Comparison of ENCODE assay signal across 14 cellular contexts in genomic region chr9:129987047-129987446, GRCh38. TPM values are rescaled to one million over a fixed set of nuclear protein-coding genes. Genes with fewer than 3 reads are reported as not detected.
A peak's percentile ranks its signal among the peaks of the same experiment; 100 is the strongest.
DNase-seq lines count a peak whose midpoint lies in the region; ATAC-seq lines count a peak whose summit lies in the region.
"Had no signal": no experiment of that assay in that cellular context is flagged by ENCODE, and none has a peak within 500 bp of the region (broad histone marks: within the 10 kb centered on the region; RNA-seq: fewer than 3 reads in every experiment).

No MANE protein-coding gene starts in this region.

- H3K9me3 ChIP-seq in SJCRH30 (replicated peaks) = no peaks in the 10 kb centered on the region

- DNase-seq in activated CD4-positive, alpha-beta T cell treated with anti-CD3 and anti-CD28 coated beads, Interleukin-2, amount 10 ng/mL, durations not matched to agents 24 days and 14 days = no peak
- no peak for DNase-seq in activated CD4-positive, alpha-beta T cell treated with anti-CD3 and anti-CD28 coated beads, Interleukin-2, amount 50 U/mL, for 1 hour
- DNase-seq in SJCRH30 (peak; percentile 19 to 47), NCI-H128 (lab: John Stamatoyannopoulos, UW; ENCODE audit: unreplicated experiment) (no peak)
- DNase-seq in stimulated activated naive B cell treated with anti-CD40 and anti-IgM and Interleukin-4, amounts not matched to agents 10 μg/mL and 1 μg/mL and 100 μg/mL, for 72 hours = no peak
- DNase-seq: amygdala; DMS153; effector CD4-positive, alpha-beta T cell; head of caudate nucleus; NCI-H2029 had no signal

- H3K4me3 ChIP-seq in SJCRH30 = no peak overlapping the region
- H3K4me3 ChIP-seq: GM23338 had no signal

- peak overlapping the region; percentile 98 for H3K27ac Mint-ChIP-seq in activated CD4-positive, alpha-beta T cell treated with anti-CD3 and anti-CD28 coated beads, Interleukin-2, amount 10 ng/mL, durations not matched to agents 24 days and 14 days
- peak overlapping the region; percentile 21 for H3K27ac Mint-ChIP-seq in dendritic cell treated with granulocyte-macrophage colony-stimulating factor and Interleukin-4, amounts not matched to agents 40 ng/mL and 50 ng/mL, for 4 days
- peak overlapping the region; percentile 98 for H3K27ac Mint-ChIP-seq in stimulated activated naive B cell treated with anti-CD40 and anti-IgM and Interleukin-4, amounts not matched to agents 10 μg/mL and 1 μg/mL and 100 μg/mL, for 72 hours

- peaks cover 48% of the 10 kb centered on the region for H3K4me1 Mint-ChIP-seq in activated CD4-positive, alpha-beta T cell treated with anti-CD3 and anti-CD28 coated beads, Interleukin-2, amount 10 ng/mL, durations not matched to agents 24 days and 14 days
- H3K4me1 Mint-ChIP-seq in dendritic cell treated with granulocyte-macrophage colony-stimulating factor and Interleukin-4, amounts not matched to agents 40 ng/mL and 50 ng/mL, for 4 days (ENCODE audit: low read depth) = peaks cover 57% of the 10 kb centered on the region
- H3K4me1 Mint-ChIP-seq in stimulated activated naive B cell treated with anti-CD40 and anti-IgM and Interleukin-4, amounts not matched to agents 10 μg/mL and 1 μg/mL and 100 μg/mL, for 72 hours = peaks cover 41 to 94% of the 10 kb centered on the region in 2 donors

- H3K9me3 Mint-ChIP-seq in activated CD4-positive, alpha-beta T cell treated with anti-CD3 and anti-CD28 coated beads, Interleukin-2, amount 10 ng/mL, durations not matched to agents 24 days and 14 days = no peaks in the 10 kb centered on the region
- H3K9me3 Mint-ChIP-seq in dendritic cell treated with granulocyte-macrophage colony-stimulating factor and Interleukin-4, amounts not matched to agents 40 ng/mL and 50 ng/mL, for 4 days = peaks cover 8% of the 10 kb centered on the region
- H3K9me3 Mint-ChIP-seq in stimulated activated naive B cell treated with anti-CD40 and anti-IgM and Interleukin-4, amounts not matched to agents 10 μg/mL and 1 μg/mL and 100 μg/mL, for 72 hours = peaks cover 8 to 13% of the 10 kb centered on the region in 2 donors
- H3K9me3 Mint-ChIP-seq: GM23338 had no signal

- no peaks in the 10 kb centered on the region for H3K27me3 ChIP-seq in SJCRH30

- peaks cover 46% of the 10 kb centered on the region for H3K36me3 Mint-ChIP-seq in activated CD4-positive, alpha-beta T cell treated with anti-CD3 and anti-CD28 coated beads, Interleukin-2, amount 10 ng/mL, durations not matched to agents 24 days and 14 days (ENCODE audit: low read depth)
- H3K36me3 Mint-ChIP-seq in dendritic cell treated with granulocyte-macrophage colony-stimulating factor and Interleukin-4, amounts not matched to agents 40 ng/mL and 50 ng/mL, for 4 days (ENCODE audit: low read depth) = peaks cover 67% of the 10 kb centered on the region
- peaks cover 66 to 82% of the 10 kb centered on the region in 2 donors for H3K36me3 Mint-ChIP-seq in stimulated activated naive B cell treated with anti-CD40 and anti-IgM and Interleukin-4, amounts not matched to agents 10 μg/mL and 1 μg/mL and 100 μg/mL, for 72 hours

- H3K4me3 Mint-ChIP-seq in activated CD4-positive, alpha-beta T cell treated with anti-CD3 and anti-CD28 coated beads, Interleukin-2, amount 10 ng/mL, durations not matched to agents 24 days and 14 days = peak overlapping the region; percentile 41
- no peak overlapping the region for H3K4me3 Mint-ChIP-seq in dendritic cell treated with granulocyte-macrophage colony-stimulating factor and Interleukin-4, amounts not matched to agents 40 ng/mL and 50 ng/mL, for 4 days
- peak overlapping the region; percentile 23 to 66 for H3K4me3 Mint-ChIP-seq in stimulated activated naive B cell treated with anti-CD40 and anti-IgM and Interleukin-4, amounts not matched to agents 10 μg/mL and 1 μg/mL and 100 μg/mL, for 72 hours
- H3K4me3 Mint-ChIP-seq: GM23338 had no signal

- peaks cover 23% of the 10 kb centered on the region for H3K4me1 ChIP-seq in SJCRH30

- no peaks in the 10 kb centered on the region for H3K27me3 Mint-ChIP-seq in activated CD4-positive, alpha-beta T cell treated with anti-CD3 and anti-CD28 coated beads, Interleukin-2, amount 10 ng/mL, durations not matched to agents 24 days and 14 days
- H3K27me3 Mint-ChIP-seq in dendritic cell treated with granulocyte-macrophage colony-stimulating factor and Interleukin-4, amounts not matched to agents 40 ng/mL and 50 ng/mL, for 4 days = no peaks in the 10 kb centered on the region
- H3K27me3 Mint-ChIP-seq in stimulated activated naive B cell treated with anti-CD40 and anti-IgM and Interleukin-4, amounts not matched to agents 10 μg/mL and 1 μg/mL and 100 μg/mL, for 72 hours = no peaks in the 10 kb centered on the region

- intact Hi-C loops in activated CD4-positive, alpha-beta T cell treated with anti-CD3 and anti-CD28 coated beads, Interleukin-2, amount 10 ng/mL, durations not matched to agents 24 days and 14 days (cut with micrococcal nuclease) = loop anchor here (2.0 kb wide), 2 partner anchors 24 to 52 kb away; no protein-coding TSS in a partner anchor
- intact Hi-C loops in dendritic cell treated with granulocyte-macrophage colony-stimulating factor and Interleukin-4, amounts not matched to agents 40 ng/mL and 50 ng/mL, for 4 days (cut with micrococcal nuclease) = loop anchor here (10.0 kb wide), 1 partner anchor 48 kb away; no protein-coding TSS in a partner anchor

- ATAC-seq in stimulated activated naive B cell treated with anti-CD40 and anti-IgM and Interleukin-4, amounts not matched to agents 10 μg/mL and 1 μg/mL and 100 μg/mL, for 72 hours (replicated peaks) = peak; percentile 41
- no peak for ATAC-seq in HG03039 (IDR thresholded peaks at IDR 0.05; ENCODE audit: unreplicated experiment)
- ATAC-seq in HG03565 (IDR thresholded peaks at IDR 0.05; ENCODE audit: unreplicated experiment) = no peak
- ATAC-seq: GM23338 had no signal

- peak overlapping the region; percentile 42; the same call in 1 of the 2 replicates for H3K27ac ChIP-seq in SJCRH30

- no peaks in the 10 kb centered on the region for H3K36me3 ChIP-seq in SJCRH30

RNA-seq across cellular contexts. Expression of gene FNBP1, which starts 55.9 kb away (rescaled TPM):
- 245 TPM in 2 replicates for total RNA-seq in activated CD4-positive, alpha-beta T cell treated with anti-CD3 and anti-CD28 coated beads, Interleukin-2, amount 10 ng/mL, durations not matched to agents 24 days and 14 days
- 46.3 and 56.9 TPM in 2 replicates for total RNA-seq in SJCRH30 (2014; rRNA removed; shearing (Covaris generic))

Comparison
In these comparisons a context has a peak if more than half of its experiments do, and no peak if none do; other contexts are left out.
1. DNase-seq: peak in SJCRH30 (2 of 2); none in activated CD4-positive, alpha-beta T cell treated with anti-CD3 and anti-CD28 coated beads, Interleukin-2, amount 10 ng/mL, durations not matched to agents 24 days and 14 days (single experiment), activated CD4-positive, alpha-beta T cell treated with anti-CD3 and anti-CD28 coated beads, Interleukin-2, amount 50 U/mL, for 1 hour (single experiment), stimulated activated naive B cell treated with anti-CD40 and anti-IgM and Interleukin-4, amounts not matched to agents 10 μg/mL and 1 μg/mL and 100 μg/mL, for 72 hours (single experiment) and NCI-H128 (single experiment).
2. H3K27ac Mint-ChIP-seq: peak in every context shown above with its lines; median percentile 98 in activated CD4-positive, alpha-beta T cell treated with anti-CD3 and anti-CD28 coated beads, Interleukin-2, amount 10 ng/mL, durations not matched to agents 24 days and 14 days; 98 in stimulated activated naive B cell treated with anti-CD40 and anti-IgM and Interleukin-4, amounts not matched to agents 10 μg/mL and 1 μg/mL and 100 μg/mL, for 72 hours; 21 in dendritic cell treated with granulocyte-macrophage colony-stimulating factor and Interleukin-4, amounts not matched to agents 40 ng/mL and 50 ng/mL, for 4 days.
3. ATAC-seq: peak in stimulated activated naive B cell treated with anti-CD40 and anti-IgM and Interleukin-4, amounts not matched to agents 10 μg/mL and 1 μg/mL and 100 μg/mL, for 72 hours (2 of 2); none in HG03039 (single experiment) and HG03565 (single experiment).